8 cellular contexts compared by ENCODE assay signal in the genomic region with DNA sequence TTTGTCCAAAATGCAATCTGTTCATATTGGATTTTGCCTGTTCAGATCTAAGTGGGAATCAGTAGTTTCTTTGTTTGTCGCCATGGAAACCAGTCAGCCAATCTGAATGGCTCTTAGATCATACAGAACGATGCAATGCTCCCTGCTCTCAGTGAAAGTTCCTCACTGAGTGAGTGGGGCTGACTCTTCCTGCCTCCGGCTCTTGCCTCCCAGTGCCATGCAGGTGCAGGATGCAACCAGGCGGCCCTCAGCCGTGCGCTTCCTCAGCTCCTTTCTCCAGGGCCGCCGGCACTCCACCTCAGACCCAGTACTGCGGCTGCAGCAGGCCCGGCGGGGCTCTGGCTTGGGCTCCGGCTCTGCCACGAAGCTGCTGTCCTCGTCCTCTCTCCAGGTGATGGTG. TPM values are rescaled to one million over a fixed set of nuclear protein-coding genes. Genes with fewer than 3 reads are reported as not detected.
DNase-seq lines count a peak whose midpoint lies in the region; ATAC-seq and TF ChIP-seq lines count a peak whose summit lies in the region.

A gene with protein sequence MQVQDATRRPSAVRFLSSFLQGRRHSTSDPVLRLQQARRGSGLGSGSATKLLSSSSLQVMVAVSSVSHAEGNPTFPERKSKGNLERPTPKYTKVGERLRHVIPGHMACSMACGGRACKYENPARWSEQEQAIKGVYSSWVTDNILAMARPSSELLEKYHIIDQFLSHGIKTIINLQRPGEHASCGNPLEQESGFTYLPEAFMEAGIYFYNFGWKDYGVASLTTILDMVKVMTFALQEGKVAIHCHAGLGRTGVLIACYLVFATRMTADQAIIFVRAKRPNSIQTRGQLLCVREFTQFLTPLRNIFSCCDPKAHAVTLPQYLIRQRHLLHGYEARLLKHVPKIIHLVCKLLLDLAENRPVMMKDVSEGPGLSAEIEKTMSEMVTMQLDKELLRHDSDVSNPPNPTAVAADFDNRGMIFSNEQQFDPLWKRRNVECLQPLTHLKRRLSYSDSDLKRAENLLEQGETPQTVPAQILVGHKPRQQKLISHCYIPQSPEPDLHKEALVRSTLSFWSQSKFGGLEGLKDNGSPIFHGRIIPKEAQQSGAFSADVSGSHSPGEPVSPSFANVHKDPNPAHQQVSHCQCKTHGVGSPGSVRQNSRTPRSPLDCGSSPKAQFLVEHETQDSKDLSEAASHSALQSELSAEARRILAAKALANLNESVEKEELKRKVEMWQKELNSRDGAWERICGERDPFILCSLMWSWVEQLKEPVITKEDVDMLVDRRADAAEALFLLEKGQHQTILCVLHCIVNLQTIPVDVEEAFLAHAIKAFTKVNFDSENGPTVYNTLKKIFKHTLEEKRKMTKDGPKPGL (plus strand): TSS at position 151 of the 400 bp plus-strand sequence. CDS start 67 bp downstream, at position 218.

- intact Hi-C loops in testis (cut with DNase I; ENCODE audit: low total_unique reads) = no loop called here
- intact Hi-C loops in lower leg skin (cut with DNase I; ENCODE audit: low total_unique reads) = no loop called here

- TF ChIP-seq CTCF in astrocyte of the cerebellum (IDR thresholded peaks at IDR 0.05; ENCODE audit: low read depth, low read length, missing control alignments) (no peak), testis (IDR thresholded peaks at IDR 0.05) (no peak), lower leg skin (IDR thresholded peaks at IDR 0.05) (no peak)

- TF ChIP-seq POLR2A in testis (IDR thresholded peaks at IDR 0.05) (no peak), lower leg skin (IDR thresholded peaks at IDR 0.05) (no peak)

- H3K4me3 ChIP-seq in astrocyte of the cerebellum (ENCODE audit: low read depth, low read length) (peak within 1 kb of the TSS; percentile 33), testis (no peak within 1 kb of the TSS), lower leg skin (ENCODE audit: low read depth, poor library complexity, severe bottlenecking) (no peak within 1 kb of the TSS)

- H3K27ac ChIP-seq in testis = peak within 1 kb of the TSS in 1 of 2 donors; percentile 64

- H3K27me3 ChIP-seq in testis = no peaks in the 10 kb centered on the region

- H3K4me1 ChIP-seq in testis = peaks cover 30% of the 10 kb centered on the region

- H3K9me3 ChIP-seq in testis = no peaks in the 10 kb centered on the region

- no peaks in the 10 kb centered on the region for H3K36me3 ChIP-seq in testis (ENCODE audit: low read depth, missing control alignments)

- DNase-seq in NCI-H2107 treated with DMSO at 0.1 percent for 48 hours (lab: John Stamatoyannopoulos, UW; ENCODE audit: unreplicated experiment) = peak; percentile 5
- no peak for DNase-seq in NCI-H2107 (lab: John Stamatoyannopoulos, UW)
- peak; percentile 69 for DNase-seq in astrocyte of the cerebellum (ENCODE audit: low read depth)
- DNase-seq in iPS DF 19.7 (ENCODE audit: low read depth, low spot score) = peak; percentile 78
- DNase-seq in testis = peak; percentile 74
- no peak for DNase-seq in lower leg skin (ENCODE audit: low spot score in 2 of 2)

- ATAC-seq in HG03175 (IDR thresholded peaks at IDR 0.05; ENCODE audit: unreplicated experiment) = no peak
- no peak for ATAC-seq in HG03039 (IDR thresholded peaks at IDR 0.05; ENCODE audit: unreplicated experiment)

- in situ Hi-C loops in astrocyte of the cerebellum (cut with HindIII; ENCODE audit: low sequenced_read_pairs) = no loop called here

- 71 to 77% methylated on average over 14 of the region's 14 CpGs for WGBS in testis, 2 donors
- whole genome bisulfite sequencing in lower leg skin, 2 donors = 77 to 91% methylated on average over 14 of the region's 14 CpGs

RNA-seq across cellular contexts. Expression of the gene that starts here (rescaled TPM):
- total RNA-seq in testis = 10 to 100 TPM; 32.3 to 35.0 TPM
- 18.3 TPM for polyA plus RNA-seq in testis (ENCODE audit: insufficient read depth, low read depth, low replicate concordance)
- 1 to 10 TPM; 5.9 to 9.1 (median 7.6) TPM for total RNA-seq in lower leg skin

Comparison
In these comparisons a context has a peak if more than half of its experiments do, and no peak if none do; other contexts are left out.
1. DNase-seq: peak in NCI-H2107 treated with DMSO at 0.1 percent for 48 hours (single experiment), astrocyte of the cerebellum (single experiment), iPS DF 19.7 (single experiment) and testis (single experiment); none in NCI-H2107 (single experiment) and lower leg skin (0 of 2).